9 cellular contexts compared by ENCODE assay signal in the genomic region with DNA sequence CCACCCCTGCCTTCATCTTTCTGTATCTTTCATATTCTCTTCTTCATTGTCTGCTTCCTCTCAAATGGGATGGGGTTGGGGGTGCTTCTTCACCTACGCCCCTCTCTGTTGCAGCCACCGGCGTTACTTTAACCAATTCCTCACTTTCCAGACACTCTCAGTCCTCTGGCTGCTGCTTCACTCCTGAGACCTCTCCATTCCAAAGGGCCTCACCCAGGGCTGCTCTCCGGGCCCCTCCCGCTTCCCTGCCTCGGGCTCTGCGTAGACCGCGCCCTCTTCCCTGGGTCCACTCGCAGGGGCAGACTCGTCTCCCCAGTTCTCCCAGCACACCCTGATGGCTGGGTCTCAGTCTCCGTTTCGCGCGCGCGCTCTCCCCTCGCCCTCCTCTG. TPM values are rescaled to one million over a fixed set of nuclear protein-coding genes. Genes with fewer than 3 reads are reported as not detected.
DNase-seq lines count a peak whose midpoint lies in the region; ATAC-seq and TF ChIP-seq lines count a peak whose summit lies in the region.
"Had no signal": no experiment of that assay in that cellular context is flagged by ENCODE, and none has a peak within 500 bp of the region (broad histone marks: within the 10 kb centered on the region; RNA-seq: fewer than 3 reads in every experiment).

No MANE protein-coding gene starts in this region.

- H3K79me2 ChIP-seq in fibroblast of lung (ENCODE audit: control insufficient read depth, insufficient read depth, low read length), result peaks cover 12% of the 10 kb centered on the region

- ATAC-seq in HG02870 (IDR thresholded peaks at IDR 0.05; ENCODE audit: unreplicated experiment) (peak; percentile 0), HG03520 (IDR thresholded peaks at IDR 0.05; ENCODE audit: unreplicated experiment) (no peak), GM18858 (IDR thresholded peaks at IDR 0.05; ENCODE audit: unreplicated experiment) (no peak)

- no peak for TF ChIP-seq CTCF in fibroblast of lung (conservative IDR thresholded peaks at IDR 0.05 in 1 of 2, IDR thresholded peaks at IDR 0.05 in 1 of 2; ENCODE audit: low read depth in 1 of 2, low read length in 2 of 2)
- no peak for TF ChIP-seq CTCF in nephron (IDR thresholded peaks at IDR 0.05; ENCODE audit: unreplicated experiment in 3 of 3)

- peak overlapping the region; percentile 92 to 95 (median 94) for H3K4me3 Mint-ChIP-seq in nephron

- no peaks in the 10 kb centered on the region for H3K9me3 ChIP-seq in fibroblast of lung (ENCODE audit: control insufficient read depth, insufficient read depth, low read depth, low read length)

- H3K27me3 ChIP-seq in fibroblast of lung (ENCODE audit: control insufficient read depth, insufficient read depth, low read length), result no peaks in the 10 kb centered on the region

- H3K9ac ChIP-seq in fibroblast of lung (ENCODE audit: insufficient read depth, low read length), result peak overlapping the region; percentile 80

- H3K27me3 Mint-ChIP-seq in nephron (ENCODE audit: low read depth), result no peaks in the 10 kb centered on the region

- H3K36me3 Mint-ChIP-seq in nephron (ENCODE audit: low read depth), result no peaks in the 10 kb centered on the region

- peak overlapping the region; percentile 69 for H2AFZ ChIP-seq in fibroblast of lung (ENCODE audit: low read length)

- H3K36me3 ChIP-seq in fibroblast of lung (ENCODE audit: control insufficient read depth, insufficient read depth, low read length), result no peaks in the 10 kb centered on the region

- peak overlapping the region; percentile 74 for H3K4me2 ChIP-seq in fibroblast of lung (ENCODE audit: extremely low read depth, insufficient read depth, low read length)

- peak overlapping the region; percentile 62 to 82 (median 70) for H3K4me3 ChIP-seq in fibroblast of lung (replicated peaks in 1 of 4; ENCODE audit: control extremely low read depth in 1 of 4, insufficient read depth in 1 of 4, low read depth in 3 of 4, low read length in 4 of 4)

- DNase-seq in DMS79 treated with DMSO at 0.1 percent for 48 hours (lab: John Stamatoyannopoulos, UW), result peak; percentile 78
- DNase-seq in SW480 (ENCODE audit: low spot score), result peak; percentile 49
- DNase-seq in fibroblast of lung (ENCODE audit: low read depth in 2 of 2), result peak; percentile 42 to 51
- DNase-seq in COLO829 (ENCODE audit: low spot score), result no peak

- no peaks in the 10 kb centered on the region for H4K20me1 ChIP-seq in fibroblast of lung (ENCODE audit: control insufficient read depth, extremely low read depth, insufficient read depth, low read length)

- peaks cover 3% of the 10 kb centered on the region for H3K4me1 ChIP-seq in fibroblast of lung (ENCODE audit: control insufficient read depth, extremely low read depth, insufficient read depth, low read length)

- peaks cover 11% of the 10 kb centered on the region for H3K4me1 Mint-ChIP-seq in nephron

- peak overlapping the region; percentile 96 for H3K27ac ChIP-seq in fibroblast of lung (ENCODE audit: insufficient read depth, low read length)

- H3K9me3 Mint-ChIP-seq in nephron, result no peaks in the 10 kb centered on the region

- peak overlapping the region; percentile 92 to 99 (median 99) for H3K27ac Mint-ChIP-seq in nephron

RNA-seq across cellular contexts. Expression of a gene that starts 0.9 kb away (rescaled TPM):
- 8.7 and 9.7 TPM in 2 replicates for total RNA-seq in fibroblast of lung
- 21.0 and 24.8 TPM in 2 replicates for polyA plus RNA-seq in fibroblast of lung
- polyA plus RNA-seq in fibroblast of lung (2012), result 18.9 and 20.8 TPM in 2 replicates
- polyA minus RNA-seq in fibroblast of lung (ENCODE audit: low replicate concordance), result 7.9 and 14.4 TPM in 2 replicates

RNA-seq across cellular contexts. Expression of a gene that starts 21.7 kb away (rescaled TPM):
- 0.83 TPM in 1 of 2 replicates, not detected in the other for total RNA-seq in fibroblast of lung
- polyA plus RNA-seq in fibroblast of lung, result 0.56 and 4.3 TPM in 2 replicates
- 6.5 and 17.6 TPM in 2 replicates for polyA plus RNA-seq in fibroblast of lung (2012)
- polyA minus RNA-seq in fibroblast of lung (ENCODE audit: low replicate concordance), result 0.22 TPM in 1 of 2 replicates, not detected in the other
- total RNA-seq: subcutaneous adipose tissue had no signal
